Comparison of ENCODE assay signal across 8 cellular contexts in genomic region chr10:127195571-127196226, GRCh38. TPM values are rescaled to one million over a fixed set of nuclear protein-coding genes. Genes with fewer than 3 reads are reported as not detected.
A peak's percentile ranks its signal among the peaks of the same experiment; 100 is the strongest.
DNase-seq lines count a peak whose midpoint lies in the region; ATAC-seq, FAIRE-seq and TF ChIP-seq lines count a peak whose summit lies in the region.

No MANE protein-coding gene starts in this region.

- no peak for FAIRE-seq in bronchial epithelial cell (lab: Jason Lieb, UNC)

- 0 out of 2 replicates have a peak, but pooled peaks cover 3% of the 10 kb centered on the region for H3K4me1 ChIP-seq in HEK293 (ENCODE audit: control insufficient read depth, insufficient read depth, low read length)
- peaks cover 18% of the 10 kb centered on the region for H3K4me1 ChIP-seq in skeletal muscle satellite cell (ENCODE audit: control insufficient read depth, insufficient read depth, low read length)

- H3K9me3 ChIP-seq in HEK293 (ENCODE audit: control insufficient read depth, insufficient read depth, low read depth, low read length), result no peaks in the 10 kb centered on the region
- no peaks in the 10 kb centered on the region for H3K9me3 ChIP-seq in skeletal muscle satellite cell (replicated peaks; ENCODE audit: low read length)

- no peak for DNase-seq in bronchial epithelial cell (ENCODE audit: low read depth)
- peak; percentile 65 for DNase-seq in iPS-NIHi11 (ENCODE audit: low spot score)
- DNase-seq in activated CD8-positive, alpha-beta memory T cell treated with anti-CD3 and anti-CD28 coated beads, Interleukin-2, amount 50 U/mL, for 4 hours, result no peak
- no peak for DNase-seq in effector CD4-positive, alpha-beta T cell

- peak overlapping the region; percentile 96 for H3K4me2 ChIP-seq in skeletal muscle satellite cell (ENCODE audit: low read length)

- no peak overlapping the region for H3K27ac ChIP-seq in HEK293 (ENCODE audit: extremely low read depth, low read depth, low read length)

- H3K27me3 ChIP-seq in bronchial epithelial cell (ENCODE audit: control insufficient read depth, insufficient read depth, low read length) (no peaks in the 10 kb centered on the region), skeletal muscle satellite cell (ENCODE audit: control insufficient read depth, insufficient read depth, low read length) (no peaks in the 10 kb centered on the region)

- POLR2A ChIA-PET in HEK293 (lab: Yijun Ruan, JAX), result interaction anchor here (0.7 kb wide), 1 partner anchor 61 kb away, joined by 5 read pairs; no protein-coding TSS in a partner anchor

- ATAC-seq in HG03280 (IDR thresholded peaks at IDR 0.05; ENCODE audit: unreplicated experiment) (no peak), GM21390 (IDR thresholded peaks at IDR 0.05; ENCODE audit: unreplicated experiment) (no peak)

- H3K4me3 ChIP-seq in HEK293 (ENCODE audit: low read depth, low read length) (peak overlapping the region; percentile 39), bronchial epithelial cell (ENCODE audit: low read depth, low read length) (peak overlapping the region; percentile 36), skeletal muscle satellite cell (ENCODE audit: low read length) (peak overlapping the region; percentile 72)

- peak overlapping the region; percentile 62 for H3K9ac ChIP-seq in skeletal muscle satellite cell (ENCODE audit: low read depth, low read length)

- H3K36me3 ChIP-seq in HEK293 (ENCODE audit: control insufficient read depth in 2 of 2, insufficient read depth in 1 of 2, low read length in 2 of 2) (no peaks in the 10 kb centered on the region), bronchial epithelial cell (ENCODE audit: control insufficient read depth, insufficient read depth, low read length) (no peaks in the 10 kb centered on the region), skeletal muscle satellite cell (ENCODE audit: insufficient read depth, low read length) (no peaks in the 10 kb centered on the region)

- no peak for TF ChIP-seq CTCF in HEK293 (tag by site-specific recombination; IDR thresholded peaks at IDR 0.05)
- no peak for TF ChIP-seq CTCF in bronchial epithelial cell (IDR thresholded peaks at IDR 0.05; ENCODE audit: insufficient read depth, low read length, severe bottlenecking)

- CTCF ChIA-PET in HEK293 (lab: Yijun Ruan, JAX), result no interaction called here

TF ChIP-seq in HEK293, 187 proteins besides CTCF, POLR2A, EP300 and RAD21:
- 0 out of 2 replicates have a peak, but pooled peaks have one; percentile 25 for TF ChIP-seq GLIS1 (tag by site-specific recombination; IDR thresholded peaks at IDR 0.05)
- TF ChIP-seq ZIC2 (tag by site-specific recombination; IDR thresholded peaks at IDR 0.05), result peak; percentile 16; the same call in 1 of the 2 replicates
- TF ChIP-seq ZBTB11 (tag by site-specific recombination; conservative IDR thresholded peaks at IDR 0.05; ENCODE audit: low read depth), result peak; percentile 61; the same call in 1 of the 2 replicates
- TF ChIP-seq GLIS2 (tag by site-specific recombination; IDR thresholded peaks at IDR 0.05), result peak; percentile 65
- 0 out of 2 replicates have a peak, but pooled peaks have one; percentile 28 for TF ChIP-seq ZNF561 (tag by site-specific recombination; IDR thresholded peaks at IDR 0.05; ENCODE audit: borderline replicate concordance)
- TF ChIP-seq ZBTB26 (tag by site-specific recombination; optimal IDR thresholded peaks at IDR 0.05), result peak; percentile 90
- no peak for TF ChIP-seq ZEB2 (tag by site-specific recombination; IDR thresholded peaks at IDR 0.05)
- TF ChIP-seq ZBTB20 (tag by site-specific recombination; IDR thresholded peaks at IDR 0.05), result peak; percentile 44; the same call in 1 of the 2 replicates
- TF ChIP-seq ZNF18 (tag by site-specific recombination; IDR thresholded peaks at IDR 0.05), result no peak
- peak; percentile 84 for TF ChIP-seq ZBTB8A (tag by site-specific recombination; IDR thresholded peaks at IDR 0.05)
- no peak for TF ChIP-seq ZNF558 (tag by site-specific recombination; IDR thresholded peaks at IDR 0.05)
- TF ChIP-seq OSR2 (tag by site-specific recombination; IDR thresholded peaks at IDR 0.05), result no peak

RNA-seq across cellular contexts. Expression of gene INSYN2A, which starts 0.7 kb away (rescaled TPM):
- under 0.01 TPM in 1 of 2 replicates, not detected in the other for total RNA-seq in bronchial epithelial cell
- total RNA-seq in skeletal muscle satellite cell (2012; rRNA removed), result 0.66 and 1.5 TPM in 2 replicates
